15 cellular contexts compared by ENCODE assay signal in the genomic region with DNA sequence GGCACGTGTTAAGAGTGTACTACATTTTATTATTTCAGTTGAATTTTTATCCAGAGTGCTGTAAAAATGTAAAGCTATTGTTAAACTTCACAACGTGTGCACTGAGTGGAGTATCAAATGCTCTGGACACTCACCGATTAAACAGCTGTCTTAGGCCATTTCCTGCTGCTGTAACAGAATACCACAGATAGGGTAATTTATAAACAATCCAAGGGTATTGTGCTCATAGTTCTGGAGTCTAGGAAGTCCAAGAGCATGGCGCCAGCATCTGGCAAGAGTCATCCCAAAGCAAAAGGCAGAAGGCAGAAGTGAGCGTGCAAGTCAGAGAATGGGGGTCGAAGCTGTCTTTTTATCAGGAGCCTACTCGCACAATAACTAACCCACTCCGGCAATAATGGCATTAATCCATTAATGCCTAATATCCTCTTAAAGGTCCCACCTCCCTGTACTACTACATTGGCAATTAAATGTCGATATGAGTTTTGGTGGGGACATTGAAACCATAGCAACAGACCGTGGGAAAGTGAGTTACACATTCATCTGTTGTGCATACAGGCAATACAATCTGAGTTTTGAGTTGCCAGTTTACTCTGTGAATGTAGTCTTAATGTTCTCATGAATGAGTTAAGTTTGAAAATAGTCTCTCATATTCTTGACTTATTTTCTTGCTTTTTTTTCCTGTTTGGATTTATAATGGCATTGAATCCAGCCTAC.
A peak's percentile ranks its signal among the peaks of the same experiment; 100 is the strongest.
DNase-seq lines count a peak whose midpoint lies in the region; ATAC-seq, FAIRE-seq and TF ChIP-seq lines count a peak whose summit lies in the region.
"Had no signal": no experiment of that assay in that cellular context is flagged by ENCODE, and none has a peak within 500 bp of the region (broad histone marks: within the 10 kb centered on the region; RNA-seq: fewer than 3 reads in every experiment).

No MANE protein-coding gene starts in this region.

- 54 to 60% methylated on average over 10 of the region's 10 CpGs for WGBS in pancreas, 2 donors

- ATAC-seq in pancreas (peak; percentile 83 to 88 (median 85)), HG02884 (IDR thresholded peaks at IDR 0.05; ENCODE audit: unreplicated experiment) (no peak), HG02763 (IDR thresholded peaks at IDR 0.05; ENCODE audit: unreplicated experiment) (no peak)

- intact Hi-C loops in pancreas (cut with DNase I): no loop called here

- no peak for TF ChIP-seq CTCF in pancreas (IDR thresholded peaks at IDR 0.05)

- no peaks in the 10 kb centered on the region for H3K9me3 ChIP-seq in SJCRH30 (replicated peaks)
- no peaks in the 10 kb centered on the region for H3K9me3 ChIP-seq in pancreas

- DNase-seq in DMS53 (lab: John Stamatoyannopoulos, UW) (peak; percentile 29), DMS53 treated with DMSO at 0.1 percent for 48 hours (lab: John Stamatoyannopoulos, UW; ENCODE audit: unreplicated experiment) (no peak), SJCRH30 (peak; percentile 65 to 84), dermis blood vessel endothelial cell (peak; percentile 13), pancreas (peak in 2 of 6 donors; percentile 31 to 61), H54 (ENCODE audit: insufficient read length, low spot score) (no peak)
- DNase-seq: GF-D8, HCEC 1CT, KG1, NCI-H1417 treated with DMSO at 0.1 percent for 48 hours, NCI-H187 treated with DMSO at 0.1 percent for 48 hours, NCI-H524 had no signal

- no peaks in the 10 kb centered on the region for H3K27me3 ChIP-seq in SJCRH30
- H3K27me3 ChIP-seq in pancreas: no peaks in the 10 kb centered on the region

- H3K36me3 ChIP-seq in SJCRH30: 0 out of 2 replicates have a peak, but pooled peaks cover 2% of the 10 kb centered on the region
- peaks cover 0 to 5% (median 0%) of the 10 kb centered on the region in 3 donors for H3K36me3 ChIP-seq in pancreas

- TF ChIP-seq POLR2A in H54 (IDR thresholded peaks at IDR 0.05; ENCODE audit: low read depth, low read length): no peak

- H3K27ac ChIP-seq in SJCRH30 (peak overlapping the region; percentile 67), pancreas (peak overlapping the region in 3 of 4 donors; percentile 10 to 26 (median 23))
- H3K27ac ChIP-seq: 22Rv1 had no signal

- FAIRE-seq in pancreas (lab: Jason Lieb, UNC) (no peak), H54 (lab: Jason Lieb, UNC) (no peak)

- H3K4me1 ChIP-seq in SJCRH30: peaks cover 16% of the 10 kb centered on the region
- peaks cover 0 to 4% (median 4%) of the 10 kb centered on the region in 3 donors for H3K4me1 ChIP-seq in pancreas

- H3K4me3 ChIP-seq in SJCRH30: no peak overlapping the region
- no peak overlapping the region for H3K4me3 ChIP-seq in pancreas

Comparison
In these comparisons a context has a peak if more than half of its experiments do, and no peak if none do; other contexts are left out.
1. DNase-seq: peak in DMS53 (single experiment), SJCRH30 (2 of 2) and dermis blood vessel endothelial cell (single experiment); none in DMS53 treated with DMSO at 0.1 percent for 48 hours (single experiment) and H54 (single experiment).
2. ATAC-seq: peak in pancreas (4 of 4); none in HG02884 (single experiment) and HG02763 (single experiment).